In genomic region chr4:123505457-123506310, GRCh38 we compare ENCODE assay signal across 8 cellular contexts.
DNase-seq lines count a peak whose midpoint lies in the region; ATAC-seq, FAIRE-seq and TF ChIP-seq lines count a peak whose summit lies in the region.

No MANE protein-coding gene starts in this region.

- H3K27me3 ChIP-seq in BLaER1 treated with 17β-estradiol and CSF1 and Interleukin-3, amounts not matched to agents 10 nM and 100 nM = peaks cover 29 to 35% (median 33%) of the 10 kb centered on the region in 11 experiments
- H3K27me3 ChIP-seq in HepG2 (ENCODE audit: control insufficient read depth in 1 of 2, insufficient read depth in 2 of 2, low read length in 2 of 2) = no peaks in the 10 kb centered on the region

- BruUV-seq in HepG2 (replicated peaks; lab: Mats Ljungman, UMichigan) = TSS peak; percentile 86

- H3K4me3 Mint-ChIP-seq in T-helper 17 cell = peak overlapping the region; percentile 85

- DNase-seq in GM19238 (ENCODE audit: insufficient read length, low spot score) (peak; percentile 16), Kasumi-1 (lab: John Stamatoyannopoulos, UW) (peak; percentile 16 to 27), T-helper 17 cell (no peak), HepG2 (ENCODE audit: low spot score) (peak; percentile 97), cerebellar nuclear complex (lab: John Stamatoyannopoulos, UW) (no peak)
- DNase-seq in effector CD8-positive, alpha-beta T cell (lab: John Stamatoyannopoulos, UW) = peak; percentile 1
- DNase-seq in stimulated activated CD8-positive, alpha-beta memory T cell treated with anti-CD3 and anti-CD28 coated beads, Interleukin-4, amount 100 ng/mL, for 24 hours (ENCODE audit: low read depth) = peak; percentile 4

- H3K4me1 ChIP-seq in BLaER1 treated with 17β-estradiol and CSF1 and Interleukin-3, amounts not matched to agents 10 nM and 100 nM = peaks cover 7 to 18% (median 12%) of the 10 kb centered on the region in 10 experiments; a peak in 16 of 20 replicates
- peaks cover 48% of the 10 kb centered on the region for H3K4me1 ChIP-seq in HepG2 (ENCODE audit: insufficient read depth, low read length)

- peak; percentile 65 to 69; a peak in 3 of 4 replicates for TF ChIP-seq POLR2A in HepG2 (IDR thresholded peaks at IDR 0.05; ENCODE audit: insufficient read depth in 1 of 2, low read depth in 2 of 2, low read length in 2 of 2)

- no peaks in the 10 kb centered on the region for H3K36me3 ChIP-seq in BLaER1 treated with 17β-estradiol and CSF1 and Interleukin-3, amounts not matched to agents 10 nM and 100 nM
- H3K36me3 ChIP-seq in HepG2 (replicated peaks in 1 of 2; ENCODE audit: control insufficient read depth in 1 of 2, insufficient read depth in 2 of 2, low read length in 2 of 2) = no peaks in the 10 kb centered on the region

- TF ChIP-seq CTCF in HepG2 (CRISPR knock-in tag; IDR thresholded peaks at IDR 0.05) = peak; percentile 43; the same call in 1 of the 2 replicates

- in situ Hi-C loops in HepG2 (cut with HindIII; ENCODE audit: extremely low pct_ligation_motif_present, low pct_unique_long_range_greater_than_20kb) = no loop called here

- H3K79me2 ChIP-seq in HepG2 (ENCODE audit: insufficient read depth, low read length) = no peaks in the 10 kb centered on the region

- peak overlapping the region; percentile 42 to 64 (median 57) for H3K4me3 ChIP-seq in BLaER1 treated with 17β-estradiol and CSF1 and Interleukin-3, amounts not matched to agents 10 nM and 100 nM
- H3K4me3 ChIP-seq in HepG2 (replicated peaks in 1 of 3; ENCODE audit: insufficient read depth in 1 of 3, low read depth in 2 of 3, low read length in 3 of 3) = peak overlapping the region; percentile 43 to 65 (median 59)

- intact Hi-C loops in HepG2 (cut with micrococcal nuclease; ENCODE audit: unreplicated experiment) = loop anchor here (1.0 to 2.0 kb wide), 10 partner anchors 19 to 143 kb away; no protein-coding TSS in a partner anchor

- peaks cover 53% of the 10 kb centered on the region for H3K27me3 Mint-ChIP-seq in T-helper 17 cell

- H3K4me1 Mint-ChIP-seq in T-helper 17 cell = peaks cover 6% of the 10 kb centered on the region

- no peaks in the 10 kb centered on the region for H4K20me1 ChIP-seq in BLaER1 treated with 17β-estradiol and CSF1 and Interleukin-3, amounts not matched to agents 10 nM and 100 nM
- H4K20me1 ChIP-seq in HepG2 (ENCODE audit: insufficient read depth, low read length) = no peaks in the 10 kb centered on the region

- H2AFZ ChIP-seq in HepG2 (ENCODE audit: low read length) = peak overlapping the region; percentile 34

- peak; percentile 75 for FAIRE-seq in HepG2 (lab: Jason Lieb, UNC)

- TF ChIP-seq RAD21 in HepG2 (CRISPR knock-in tag; IDR thresholded peaks at IDR 0.05) = peak; percentile 73

- H3K27ac Mint-ChIP-seq in T-helper 17 cell = no peak overlapping the region

- WGBS in HepG2 (ENCODE audit: low lambda C conversion rate) = 12% methylated on average over 40 of the region's 55 CpGs

- ATAC-seq in T-helper 17 cell (no peak), HepG2 (peak; percentile 97)

- H3K9me3 ChIP-seq in BLaER1 treated with 17β-estradiol and CSF1 and Interleukin-3, amounts not matched to agents 10 nM and 100 nM (replicated peaks in 1 of 11) = peaks cover 2 to 31% (median 13%) of the 10 kb centered on the region in 11 experiments; a peak in 18 of 22 replicates
- H3K9me3 ChIP-seq in T-helper 17 cell (ENCODE audit: control insufficient read depth, low read length, poor library complexity, severe bottlenecking) = no peaks in the 10 kb centered on the region
- H3K9me3 ChIP-seq in HepG2 (ENCODE audit: low read length) = no peaks in the 10 kb centered on the region

- peak overlapping the region in 1 of 11 experiments; percentile 14; a peak in 1 of 22 replicates for H3K27ac ChIP-seq in BLaER1 treated with 17β-estradiol and CSF1 and Interleukin-3, amounts not matched to agents 10 nM and 100 nM
- peak overlapping the region; percentile 97 for H3K27ac ChIP-seq in HepG2 (ENCODE audit: extremely low read length, insufficient read depth, low read length)

- H3K9ac ChIP-seq in BLaER1 treated with 17β-estradiol and CSF1 and Interleukin-3, amounts not matched to agents 10 nM and 100 nM = peak overlapping the region in 5 of 11 experiments; percentile 10 to 65 (median 38); a peak in 5 of 22 replicates
- H3K9ac ChIP-seq in HepG2 (ENCODE audit: insufficient read depth, low read depth, low read length) = peak overlapping the region; percentile 79

- no peaks in the 10 kb centered on the region for H3K36me3 Mint-ChIP-seq in T-helper 17 cell (ENCODE audit: low read depth)

- POLR2A ChIA-PET in HepG2 (lab: Yijun Ruan, JAX) = interaction anchor here (0.6 to 3.2 kb wide), 23 partner anchors 10 to 157 kb away, joined by 3 to 56 read pairs (median 7); partner anchors contain the start of gene SPRY1

- peak in 1 of 2 experiments; percentile 90; a peak in 2 of 4 replicates for TF ChIP-seq EP300 in HepG2 (IDR thresholded peaks at IDR 0.05; ENCODE audit: low read depth in 2 of 2, low read length in 2 of 2)
- peak; percentile 93 for TF ChIP-seq EP300 in HepG2 (CRISPR knock-in tag; IDR thresholded peaks at IDR 0.05; ENCODE audit: borderline replicate concordance)

- CTCF ChIA-PET in HepG2 (lab: Yijun Ruan, JAX; ENCODE audit: low intra/inter-chr PET ratio, low total read pairs) = no interaction called here

- peak overlapping the region; percentile 84 to 95 (median 90) for H3K4me2 ChIP-seq in BLaER1 treated with 17β-estradiol and CSF1 and Interleukin-3, amounts not matched to agents 10 nM and 100 nM
- peak overlapping the region; percentile 86 for H3K4me2 ChIP-seq in HepG2 (ENCODE audit: low read depth, low read length)

TF ChIP-seq in HepG2, 621 proteins besides CTCF, POLR2A, EP300 and RAD21 (continues in another document):
- TF ChIP-seq DR1 (CRISPR knock-in tag; IDR thresholded peaks at IDR 0.05) = no peak
- TF ChIP-seq MEIS1 (CRISPR knock-in tag; IDR thresholded peaks at IDR 0.05; ENCODE audit: borderline replicate concordance) = no peak
- TF ChIP-seq ARID3A (IDR thresholded peaks at IDR 0.05; ENCODE audit: low read depth, low read length) = peak; percentile 28; the same call in 1 of the 2 replicates
- TF ChIP-seq SOX13 (IDR thresholded peaks at IDR 0.05) = peak; percentile 59; the same call in 1 of the 2 replicates
- TF ChIP-seq SOX13 (CRISPR knock-in tag; conservative IDR thresholded peaks at IDR 0.05 in 1 of 2, IDR thresholded peaks at IDR 0.05 in 1 of 2) = peak in 1 of 2 experiments; percentile 94; a peak in 2 of 4 replicates
- peak; percentile 76; the same call in 1 of the 2 replicates for TF ChIP-seq KMT2B (CRISPR knock-in tag; IDR thresholded peaks at IDR 0.05)
- no peak for TF ChIP-seq ZFP36 (IDR thresholded peaks at IDR 0.05; ENCODE audit: borderline replicate concordance, low read depth, low read length, partially characterized antibody)
- peak; percentile 81 for TF ChIP-seq MEIS2 (CRISPR knock-in tag; IDR thresholded peaks at IDR 0.05)
- TF ChIP-seq ZBTB49 (CRISPR knock-in tag; IDR thresholded peaks at IDR 0.05; ENCODE audit: borderline replicate concordance) = no peak
- TF ChIP-seq MIXL1 (CRISPR knock-in tag; IDR thresholded peaks at IDR 0.05) = peak; percentile 61
- TF ChIP-seq ZNF30 (CRISPR knock-in tag; IDR thresholded peaks at IDR 0.05) = no peak
- TF ChIP-seq ZNF564 (CRISPR knock-in tag; IDR thresholded peaks at IDR 0.05) = no peak; the same call in 1 of the 2 replicates

Comparison
In these comparisons a context has a peak if more than half of its experiments do, and no peak if none do; other contexts are left out.
1. DNase-seq: peak in GM19238 (single experiment), Kasumi-1 (2 of 2), effector CD8-positive, alpha-beta T cell (single experiment), HepG2 (single experiment) and stimulated activated CD8-positive, alpha-beta memory T cell treated with anti-CD3 and anti-CD28 coated beads, Interleukin-4, amount 100 ng/mL, for 24 hours (single experiment); none in T-helper 17 cell (0 of 3) and cerebellar nuclear complex (0 of 2).